ENCODE assay signal across 1 cellular context in the genomic region with DNA sequence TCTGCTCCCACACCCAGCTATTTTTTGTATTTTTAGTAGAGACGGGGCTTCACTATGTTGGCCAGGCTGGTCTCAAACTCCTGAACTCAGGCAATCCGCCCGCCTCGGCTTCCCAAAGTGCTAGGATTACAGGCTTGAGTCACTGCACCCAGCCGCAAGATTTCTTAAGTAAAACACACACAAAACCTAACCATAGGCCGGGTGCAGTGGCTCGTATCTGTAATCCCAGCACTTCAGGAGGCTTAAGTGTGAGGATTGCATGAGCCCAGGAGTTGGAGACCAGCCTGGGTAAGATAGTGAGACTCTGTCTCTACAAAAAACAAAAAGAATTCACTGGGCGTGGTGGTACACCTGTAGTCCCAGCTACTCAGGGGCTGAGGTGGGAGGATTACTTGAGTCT.
A peak's percentile ranks its signal among the peaks of the same experiment; 100 is the strongest.
TF ChIP-seq lines count a peak whose summit lies in the region.

No MANE protein-coding gene starts in this region.

TF ChIP-seq in K562, 482 proteins besides CTCF, POLR2A, EP300 and RAD21:
- TF ChIP-seq CBFA2T3 (IDR thresholded peaks at IDR 0.05): 0 out of 2 replicates have a peak, but pooled peaks have one; percentile 2
